9 cellular contexts compared by ENCODE assay signal in the genomic region with DNA sequence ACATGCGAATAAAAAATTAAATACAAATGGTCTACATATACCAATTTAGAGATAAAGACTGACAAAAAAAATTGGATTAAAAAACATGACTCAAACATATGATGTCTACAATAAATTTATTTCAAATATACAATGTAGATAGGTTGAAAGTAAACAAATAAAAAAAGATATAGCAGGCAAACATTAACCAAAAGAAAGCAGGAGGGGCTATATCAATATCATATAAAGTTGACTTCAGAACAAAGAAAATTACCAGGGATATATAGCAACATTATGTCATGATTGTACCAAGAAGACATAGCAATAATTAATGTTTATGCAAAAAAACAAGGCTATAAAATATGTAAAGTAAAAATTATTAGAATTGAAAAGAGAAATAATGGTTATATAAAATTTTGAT. TPM values are rescaled to one million over a fixed set of nuclear protein-coding genes. Genes with fewer than 3 reads are reported as not detected.
"Had no signal": no experiment of that assay in that cellular context is flagged by ENCODE, and none has a peak within 500 bp of the region (broad histone marks: within the 10 kb centered on the region; RNA-seq: fewer than 3 reads in every experiment).

No MANE protein-coding gene starts in this region.

- DNase-seq: H9, HCEC 1CT, KBM-7 had no signal

- ATAC-seq: GM23338, HepG2 had no signal

- H2AFZ ChIP-seq: GM23338 had no signal

- FAIRE-seq: H1, H54, HepG2, HTR-8/SVneo had no signal

- H3K4me2 ChIP-seq: GM23338 had no signal

- H3K4me3 ChIP-seq: GM23338 had no signal

RNA-seq across cellular contexts. Expression of a gene that starts 49.9 kb away (rescaled TPM):
- polyA plus RNA-seq: GM23338, H1, HepG2, IgD-negative memory B cell had no signal
